ENCODE assay signal across 14 cellular contexts in the genomic region with DNA sequence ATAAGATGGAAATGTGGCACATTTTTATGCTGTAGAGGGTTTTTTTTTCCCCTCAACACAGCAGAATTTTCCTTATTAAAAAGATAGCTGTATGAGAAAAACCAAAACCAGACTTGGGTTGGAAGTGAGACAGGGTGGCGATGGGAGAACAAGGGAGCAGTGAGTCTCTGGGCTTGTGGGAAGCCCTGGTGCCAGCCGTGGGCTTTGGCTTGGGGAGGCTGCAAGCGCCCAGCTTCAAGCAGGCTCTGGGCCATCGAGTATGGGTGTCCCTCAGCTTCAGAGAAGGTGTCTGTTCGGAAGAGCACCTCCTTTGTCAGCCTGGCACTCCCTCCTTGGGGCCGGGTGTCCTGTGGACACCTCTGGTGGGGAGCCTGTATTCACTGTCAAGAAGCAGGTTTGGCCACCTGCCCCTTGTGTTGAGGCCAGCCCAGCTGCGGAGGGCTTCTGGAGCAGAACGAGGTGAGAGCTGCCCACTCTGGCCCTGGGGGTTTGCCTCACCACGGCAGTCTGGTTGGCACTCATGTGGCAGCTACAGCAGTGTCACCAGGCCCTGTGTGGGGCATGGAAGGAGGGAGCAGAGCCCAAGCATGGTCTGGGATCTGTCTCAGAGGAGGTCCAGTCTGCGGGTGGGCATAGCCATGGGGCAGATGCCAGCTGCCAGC. TPM values are rescaled to one million over a fixed set of nuclear protein-coding genes. Genes with fewer than 3 reads are reported as not detected.
A peak's percentile ranks its signal among the peaks of the same experiment; 100 is the strongest.
DNase-seq lines count a peak whose midpoint lies in the region; ATAC-seq and TF ChIP-seq lines count a peak whose summit lies in the region.
"Had no signal": no experiment of that assay in that cellular context is flagged by ENCODE, and none has a peak within 500 bp of the region (broad histone marks: within the 10 kb centered on the region; RNA-seq: fewer than 3 reads in every experiment).

No MANE protein-coding gene starts in this region.

- peaks cover 0 to 3% (median 0%) of the 10 kb centered on the region in 3 donors for H3K36me3 Mint-ChIP-seq in immature natural killer cell
- H3K36me3 Mint-ChIP-seq: natural killer cell had no signal

- H3K27ac Mint-ChIP-seq in immature natural killer cell: no peak overlapping the region
- H3K27ac Mint-ChIP-seq: activated CD4-positive, alpha-beta T cell treated with anti-CD3 and anti-CD28 coated beads for 36 hours had no signal

- intact Hi-C loops in stomach (cut with DNase I; ENCODE audit: low total_unique reads): no loop called here

- H3K27ac ChIP-seq in Peyer's patch: peak overlapping the region in 1 of 4 donors; percentile 14
- H3K27ac ChIP-seq in stomach: peak overlapping the region in 2 of 5 donors; percentile 12 to 55
- H3K27ac ChIP-seq: HL-60, thyroid gland had no signal

- H3K9me3 Mint-ChIP-seq in immature natural killer cell: no peaks in the 10 kb centered on the region
- H3K9me3 Mint-ChIP-seq: central memory CD8-positive, alpha-beta T cell; natural killer cell had no signal

- H3K36me3 ChIP-seq in Peyer's patch (no peaks in the 10 kb centered on the region), stomach (no peaks in the 10 kb centered on the region)
- H3K36me3 ChIP-seq: thyroid gland had no signal

- peak in 2 of 3 donors; percentile 38 to 39 for DNase-seq in Peyer's patch
- DNase-seq in astrocyte of the hippocampus (ENCODE audit: low read depth, low spot score): peak; percentile 21
- DNase-seq in medulla oblongata (ENCODE audit: extremely low spot score): peak; percentile 59
- peak; percentile 11 for DNase-seq in stomach
- DNase-seq in immature natural killer cell: no peak
- DNase-seq in stimulated activated CD4-positive, alpha-beta T cell treated with anti-CD3 and anti-CD28 coated beads, Interleukin-12 subunit alpha, Interleukin-12 subunit beta, amount 100 ng/mL, for 4 hours: no peak
- DNase-seq: activated CD4-positive, alpha-beta T cell treated with anti-CD3 and anti-CD28 coated beads for 36 hours; activated effector memory CD4-positive, alpha-beta T cell treated with anti-CD3 and anti-CD28 coated beads, Interleukin-2, amount 50 U/mL, for 16 hours; natural killer cell had no signal

- no peak for TF ChIP-seq POLR2A in Peyer's patch (IDR thresholded peaks at IDR 0.05)
- no peak for TF ChIP-seq POLR2A in stomach (IDR thresholded peaks at IDR 0.05)

- no peak overlapping the region for H3K4me3 ChIP-seq in Peyer's patch
- no peak overlapping the region for H3K4me3 ChIP-seq in stomach
- H3K4me3 ChIP-seq: thyroid gland had no signal

- H3K4me1 ChIP-seq in Peyer's patch: peaks cover 0 to 24% (median 0%) of the 10 kb centered on the region in 4 donors
- H3K4me1 ChIP-seq in stomach: peaks cover 0 to 28% (median 13%) of the 10 kb centered on the region in 4 donors

- TF ChIP-seq CTCF in Peyer's patch (IDR thresholded peaks at IDR 0.05) (no peak), stomach (IDR thresholded peaks at IDR 0.05) (no peak)

- H3K4me1 Mint-ChIP-seq in immature natural killer cell: no peaks in the 10 kb centered on the region
- H3K4me1 Mint-ChIP-seq: natural killer cell had no signal

- WGBS in stomach, 5 donors: 88 to 91% (median 90%) methylated on average over 7 to 10 of the region's 10 CpGs

- no peak for ATAC-seq in GM21619 (IDR thresholded peaks at IDR 0.05; ENCODE audit: unreplicated experiment)
- ATAC-seq in GM18861 (IDR thresholded peaks at IDR 0.05; ENCODE audit: unreplicated experiment): no peak
- ATAC-seq: activated CD4-positive, alpha-beta T cell treated with anti-CD3 and anti-CD28 coated beads for 36 hours; natural killer cell had no signal

- H3K27me3 ChIP-seq in Peyer's patch (no peaks in the 10 kb centered on the region), stomach (no peaks in the 10 kb centered on the region)
- H3K27me3 ChIP-seq: thyroid gland had no signal

- no peaks in the 10 kb centered on the region for H3K27me3 Mint-ChIP-seq in immature natural killer cell (ENCODE audit: low read depth in 3 of 3)
- H3K27me3 Mint-ChIP-seq: central memory CD8-positive, alpha-beta T cell had no signal

- no peak overlapping the region for H3K4me3 Mint-ChIP-seq in immature natural killer cell
- H3K4me3 Mint-ChIP-seq: activated CD4-positive, alpha-beta T cell treated with anti-CD3 and anti-CD28 coated beads for 36 hours; central memory CD8-positive, alpha-beta T cell; natural killer cell had no signal

- no peak for TF ChIP-seq EP300 in stomach (IDR thresholded peaks at IDR 0.05)

- H3K9me3 ChIP-seq in Peyer's patch: no peaks in the 10 kb centered on the region
- H3K9me3 ChIP-seq in stomach: no peaks in the 10 kb centered on the region
- H3K9me3 ChIP-seq: thyroid gland had no signal

RNA-seq across cellular contexts. Expression of gene ANGPTL2, which starts 37.6 kb away (rescaled TPM):
- total RNA-seq in Peyer's patch (10 to 100 TPM in 3 of 4 donors, 1 to 10 TPM in 1; 2.8 to 14.0 (median 11.3) TPM), stomach (10 to 100 TPM in 4 of 5 donors, 1 to 10 TPM in 1; 7.8 to 26.3 (median 14.0) TPM)
- polyA plus RNA-seq in stomach (1 to 10 TPM; 5.7 to 6.1 (median 5.7) TPM), immature natural killer cell (not detected)
- total RNA-seq: activated CD4-positive, alpha-beta T cell treated with anti-CD3 and anti-CD28 coated beads for 36 hours; natural killer cell had no signal

Comparison
In these comparisons a context has a peak if more than half of its experiments do, and no peak if none do; other contexts are left out.
1. DNase-seq: peak in Peyer's patch (2 of 3), astrocyte of the hippocampus (single experiment), medulla oblongata (single experiment) and stomach (single experiment); none in immature natural killer cell (0 of 3) and stimulated activated CD4-positive, alpha-beta T cell treated with anti-CD3 and anti-CD28 coated beads, Interleukin-12 subunit alpha, Interleukin-12 subunit beta, amount 100 ng/mL, for 4 hours (single experiment).